1 cellular context compared by ENCODE assay signal in genomic region chr6:36673882-36674281, GRCh38.
TF ChIP-seq lines count a peak whose summit lies in the region.

No MANE protein-coding gene starts in this region.

TF ChIP-seq in H1, 55 proteins besides CTCF, POLR2A, EP300 and RAD21:
- TF ChIP-seq HDAC6 (IDR thresholded peaks at IDR 0.05; ENCODE audit: low read depth, low read length) (no peak), POLR2AphosphoS5 (IDR thresholded peaks at IDR 0.05; ENCODE audit: low read depth, low read length) (no peak), BCL11A (IDR thresholded peaks at IDR 0.05; ENCODE audit: low read depth in 2 of 2, low read length in 2 of 2) (no peak)
